In the genomic region with DNA sequence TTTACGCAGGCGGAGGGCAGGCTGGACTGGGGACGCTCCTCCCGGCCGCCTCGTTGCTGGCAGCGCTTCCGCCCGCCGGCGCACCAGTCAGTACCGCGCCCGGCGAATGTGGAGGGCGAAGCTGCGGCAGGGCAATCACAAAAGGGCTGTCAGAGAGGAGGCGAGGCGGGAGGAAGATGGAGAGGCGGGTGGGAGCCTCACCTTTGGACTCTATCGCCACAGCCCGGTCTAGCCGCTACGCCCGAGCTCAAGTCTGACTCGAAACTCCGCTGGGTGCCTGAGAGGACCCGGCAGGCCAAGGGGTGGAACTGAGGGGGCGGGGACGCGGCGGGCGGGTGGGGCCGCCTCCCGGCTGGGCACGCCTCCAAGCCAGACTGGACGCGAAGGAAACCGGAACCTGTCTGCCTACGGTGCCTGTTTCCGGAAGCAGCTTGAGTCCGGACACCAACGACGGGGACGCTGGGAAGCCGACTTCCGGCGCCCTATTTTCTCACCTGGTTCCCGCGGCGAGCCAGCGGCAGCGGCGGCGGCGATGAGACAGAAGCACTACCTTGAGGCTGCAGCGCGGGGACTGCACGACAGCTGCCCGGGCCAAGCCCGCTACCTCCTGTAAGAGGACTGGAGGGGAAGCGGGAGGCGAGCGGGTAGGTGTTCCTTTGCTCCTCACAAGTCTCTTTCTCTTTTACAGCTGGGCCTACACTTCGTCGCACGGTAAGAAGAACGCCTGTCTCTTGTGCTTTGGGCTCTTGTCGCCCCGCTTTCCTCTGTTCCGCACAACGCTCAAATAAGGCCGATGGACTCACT, we compare ENCODE assay signal across 8 cellular contexts.
DNase-seq lines count a peak whose midpoint lies in the region; ATAC-seq, FAIRE-seq and TF ChIP-seq lines count a peak whose summit lies in the region.

A gene (plus strand): TSS at position 483 of the 804 bp plus-strand sequence.

- no peaks in the 10 kb centered on the region for H3K27me3 ChIP-seq in keratinocyte (ENCODE audit: control insufficient read depth, extremely low read depth, insufficient read depth, low read length)

- H3K9me1 ChIP-seq in keratinocyte (ENCODE audit: control insufficient read depth, extremely low read depth, insufficient read depth, low read length), result no peaks in the 10 kb centered on the region

- peak within 1 kb of the TSS; percentile 93 for H2AFZ ChIP-seq in keratinocyte (ENCODE audit: control insufficient read depth, low read length)

- peak within 1 kb of the TSS; percentile 99 for H3K4me2 ChIP-seq in keratinocyte (ENCODE audit: control insufficient read depth, extremely low read depth, insufficient read depth, low read depth, low read length)

- H3K9ac ChIP-seq in keratinocyte (ENCODE audit: control insufficient read depth, extremely low read depth, insufficient read depth, low read length), result peak within 1 kb of the TSS; percentile 93

- DNase-seq in AG09319 (ENCODE audit: extremely low read depth, low read depth) (peak; percentile 92), NCI-H345 (lab: John Stamatoyannopoulos, UW) (peak; percentile 97), cerebellar cortex (ENCODE audit: low spot score) (peak; percentile 94), keratinocyte (ENCODE audit: low read depth, low spot score) (peak; percentile 68)
- DNase-seq in activated CD4-positive, CD25-positive, alpha-beta regulatory T cell treated with anti-CD3 and anti-CD28 coated beads, Interleukin-2, amount 50 U/mL, for 16 hours (ENCODE audit: low read depth, low spot score), result peak; percentile 88
- peak; percentile 91 to 92 (median 91) for DNase-seq in stimulated activated CD4-positive, alpha-beta T cell treated with anti-CD3 and anti-CD28 coated beads, Interleukin-12 subunit alpha, Interleukin-12 subunit beta, amount 100 ng/mL, for 48 hours (ENCODE audit: low read depth in 2 of 3, low spot score in 1 of 3)

- peaks cover 2% of the 10 kb centered on the region for H3K9me3 ChIP-seq in keratinocyte (ENCODE audit: control insufficient read depth, low read depth, low read length)

- peak within 1 kb of the TSS; percentile 93 for H3K27ac ChIP-seq in keratinocyte (ENCODE audit: control insufficient read depth, insufficient read depth, low read length)

- ATAC-seq in GM19025 (IDR thresholded peaks at IDR 0.05; ENCODE audit: low read depth, unreplicated experiment) (peak; percentile 93), HG03280 (IDR thresholded peaks at IDR 0.05; ENCODE audit: unreplicated experiment) (peak; percentile 96)

- H3K36me3 ChIP-seq in keratinocyte (ENCODE audit: control insufficient read depth in 2 of 2, extremely low read depth in 1 of 2, insufficient read depth in 2 of 2, low read length in 2 of 2), result peaks cover 3 to 11% of the 10 kb centered on the region in 2 experiments

- dilution Hi-C loops in keratinocyte (cut with MboI; ENCODE audit: extremely low pct_ligation_motif_present, low sequenced_read_pairs), result no loop called here

- FAIRE-seq in keratinocyte (lab: Jason Lieb, UNC), result no peak

- peaks cover 13% of the 10 kb centered on the region for H3K4me1 ChIP-seq in keratinocyte (ENCODE audit: control insufficient read depth, extremely low read depth, insufficient read depth, low read length)

- H3K79me2 ChIP-seq in keratinocyte (ENCODE audit: control insufficient read depth, insufficient read depth, low read length), result peaks cover 27% of the 10 kb centered on the region

- H3K4me3 ChIP-seq in keratinocyte (ENCODE audit: control insufficient read depth in 2 of 3, extremely low read depth in 1 of 3, insufficient read depth in 2 of 3, low read depth in 1 of 3, low read length in 3 of 3), result peak within 1 kb of the TSS; percentile 81 to 93 (median 90)

- H4K20me1 ChIP-seq in keratinocyte (ENCODE audit: control insufficient read depth, extremely low read depth, insufficient read depth, low read length), result no peaks in the 10 kb centered on the region

- no peak for TF ChIP-seq CTCF in AG09319 (IDR thresholded peaks at IDR 0.05; ENCODE audit: low read depth, low read length)
- TF ChIP-seq CTCF in keratinocyte (optimal IDR thresholded peaks at IDR 0.05 in 1 of 3, IDR thresholded peaks at IDR 0.05 in 1 of 3, conservative IDR thresholded peaks at IDR 0.05 in 1 of 3; ENCODE audit: extremely low read depth in 1 of 3, insufficient read depth in 2 of 3, low read length in 3 of 3), result no peak

Comparison
In these comparisons a context has a peak if more than half of its experiments do, and no peak if none do; other contexts are left out.
1. Peak in every context shown above with its lines: DNase-seq, ATAC-seq, H3K4me3 ChIP-seq and H3K27ac ChIP-seq.